21 cellular contexts compared by ENCODE assay signal in genomic region chr21:28893687-28894086, GRCh38.
DNase-seq lines count a peak whose midpoint lies in the region; ATAC-seq, FAIRE-seq and TF ChIP-seq lines count a peak whose summit lies in the region.
"Had no signal": no experiment of that assay in that cellular context is flagged by ENCODE, and none has a peak within 500 bp of the region (broad histone marks: within the 10 kb centered on the region; RNA-seq: fewer than 3 reads in every experiment).

No MANE protein-coding gene starts in this region.

- H3K36me3 ChIP-seq in bronchial epithelial cell (ENCODE audit: control insufficient read depth, insufficient read depth, low read length) (no peaks in the 10 kb centered on the region), thoracic aorta (no peaks in the 10 kb centered on the region)
- H3K36me3 ChIP-seq: BLaER1 treated with 17β-estradiol and CSF1 and Interleukin-3, amounts not matched to agents 10 nM and 100 nM had no signal

- TF ChIP-seq CTCF in bronchial epithelial cell (IDR thresholded peaks at IDR 0.05; ENCODE audit: insufficient read depth, low read length, severe bottlenecking) (no peak), thoracic aorta (IDR thresholded peaks at IDR 0.05) (no peak)

- H3K27ac ChIP-seq in thoracic aorta = peak overlapping the region; percentile 40 to 60
- H3K27ac ChIP-seq: BLaER1 treated with 17β-estradiol and CSF1 and Interleukin-3, amounts not matched to agents 10 nM and 100 nM; GM23248; RWPE1 had no signal

- H3K27me3 ChIP-seq in bronchial epithelial cell (ENCODE audit: control insufficient read depth, insufficient read depth, low read length) (no peaks in the 10 kb centered on the region), thoracic aorta (replicated peaks; ENCODE audit: insufficient read depth) (no peaks in the 10 kb centered on the region)
- H3K27me3 ChIP-seq: BLaER1 treated with 17β-estradiol and CSF1 and Interleukin-3, amounts not matched to agents 10 nM and 100 nM had no signal

- H3K9me3 ChIP-seq in thoracic aorta = no peaks in the 10 kb centered on the region
- H3K9me3 ChIP-seq: BLaER1 treated with 17β-estradiol and CSF1 and Interleukin-3, amounts not matched to agents 10 nM and 100 nM had no signal

- FAIRE-seq in bronchial epithelial cell (lab: Jason Lieb, UNC) = peak; percentile 7

- H3K4me3 ChIP-seq in bronchial epithelial cell (ENCODE audit: low read depth, low read length) = no peak overlapping the region
- H3K4me3 ChIP-seq in thoracic aorta = no peak overlapping the region
- H3K4me3 ChIP-seq: BLaER1 treated with 17β-estradiol and CSF1 and Interleukin-3, amounts not matched to agents 10 nM and 100 nM; GM23248 had no signal

- ATAC-seq in thoracic aorta (ENCODE audit: insufficient number of reproducible peaks, low FRiP score, low read depth) = no peak
- ATAC-seq in GM18861 (IDR thresholded peaks at IDR 0.05; ENCODE audit: unreplicated experiment) = no peak
- ATAC-seq: CD8-positive, alpha-beta T cell had no signal

- DNase-seq in HT1080 (ENCODE audit: low read depth) = peak; percentile 8
- DNase-seq in OCI-M1 (lab: John Stamatoyannopoulos, UW) = peak; percentile 26
- no peak for DNase-seq in bronchial epithelial cell (ENCODE audit: low read depth)
- DNase-seq in thoracic aorta (ENCODE audit: low spot score) = no peak
- no peak for DNase-seq in SKM-1 (lab: John Stamatoyannopoulos, UW; ENCODE audit: unreplicated experiment)
- DNase-seq in medulla oblongata (ENCODE audit: extremely low spot score) = no peak
- DNase-seq: Calu3; CD8-positive, alpha-beta T cell; DMS53; KG1; MV-4-11; NCI-H1436; NCI-H2029 treated with DMSO at 0.1 percent for 48 hours; NCI-H2171 treated with DMSO at 0.1 percent for 48 hours; NCI-H446; NCI-H69; SIG-M5 had no signal

- H3K4me1 ChIP-seq in thoracic aorta (ENCODE audit: control insufficient read depth in 1 of 2, low read depth in 2 of 2) = peaks cover 11 to 35% of the 10 kb centered on the region in 2 donors
- H3K4me1 ChIP-seq: BLaER1 treated with 17β-estradiol and CSF1 and Interleukin-3, amounts not matched to agents 10 nM and 100 nM had no signal

Comparison
In these comparisons a context has a peak if more than half of its experiments do, and no peak if none do; other contexts are left out.
1. DNase-seq: peak in HT1080 (single experiment) and OCI-M1 (single experiment); none in bronchial epithelial cell (single experiment), thoracic aorta (single experiment), SKM-1 (single experiment) and medulla oblongata (single experiment).